In genomic region chr15:85044251-85044853, GRCh38 we compare ENCODE assay signal across 8 cellular contexts.
DNase-seq lines count a peak whose midpoint lies in the region; ATAC-seq and TF ChIP-seq lines count a peak whose summit lies in the region.

No MANE protein-coding gene starts in this region.

- H3K4me1 ChIP-seq in parathyroid adenoma, result no peaks in the 10 kb centered on the region

- DNase-seq in CMK (ENCODE audit: low read depth) (peak; percentile 38), NCI-H460 (ENCODE audit: extremely low read depth, low read depth) (peak; percentile 68), foreskin melanocyte (peak; percentile 64), NCI-H1048 (lab: John Stamatoyannopoulos, UW) (no peak)
- DNase-seq in activated T-cell treated with anti-CD3 and anti-CD28 coated beads, Interleukin-2, amount 50 U/mL, for 4 hours, result peak; percentile 35

- no peak overlapping the region for H2AFZ ChIP-seq in parathyroid adenoma

- H3K27ac ChIP-seq in parathyroid adenoma, result no peak overlapping the region

- no peaks in the 10 kb centered on the region for H3K36me3 Mint-ChIP-seq in activated T-cell treated with anti-CD3 and anti-CD28 coated beads, Interleukin-2, amount 50 U/mL, for 4 hours (ENCODE audit: insufficient read depth)

- ATAC-seq in GM19395 (IDR thresholded peaks at IDR 0.05; ENCODE audit: unreplicated experiment) (peak; percentile 65), HG03457 (IDR thresholded peaks at IDR 0.05; ENCODE audit: unreplicated experiment) (no peak)
- peak in 1 of 2 donors; percentile 48 for ATAC-seq in activated T-cell treated with anti-CD3 and anti-CD28 coated beads, Interleukin-2, amount 50 U/mL, for 4 hours

- H3K4me1 Mint-ChIP-seq in activated T-cell treated with anti-CD3 and anti-CD28 coated beads, Interleukin-2, amount 50 U/mL, for 4 hours (ENCODE audit: low read depth), result peaks cover 30% of the 10 kb centered on the region

- no peak overlapping the region for H3K4me3 Mint-ChIP-seq in activated T-cell treated with anti-CD3 and anti-CD28 coated beads, Interleukin-2, amount 50 U/mL, for 4 hours

- H3K27me3 Mint-ChIP-seq in activated T-cell treated with anti-CD3 and anti-CD28 coated beads, Interleukin-2, amount 50 U/mL, for 4 hours (ENCODE audit: low read depth), result no peaks in the 10 kb centered on the region

- H3K9ac ChIP-seq in parathyroid adenoma, result no peak overlapping the region

- H3K4me3 ChIP-seq in parathyroid adenoma (ENCODE audit: low read depth, low read length), result no peak overlapping the region

- peak; percentile 45 for TF ChIP-seq CTCF in parathyroid adenoma (IDR thresholded peaks at IDR 0.05)

- no peaks in the 10 kb centered on the region for H3K9me3 ChIP-seq in parathyroid adenoma (ENCODE audit: control insufficient read depth, low read length)

- no peaks in the 10 kb centered on the region for H3K36me3 ChIP-seq in parathyroid adenoma (ENCODE audit: control insufficient read depth, insufficient read depth, low read length)

- peaks cover 2% of the 10 kb centered on the region for H3K79me2 ChIP-seq in parathyroid adenoma

- no peak overlapping the region for H3K4me2 ChIP-seq in parathyroid adenoma (ENCODE audit: low read length)

- H3K9me3 Mint-ChIP-seq in activated T-cell treated with anti-CD3 and anti-CD28 coated beads, Interleukin-2, amount 50 U/mL, for 4 hours, result no peaks in the 10 kb centered on the region

- H3K27me3 ChIP-seq in parathyroid adenoma (ENCODE audit: control insufficient read depth, insufficient read depth, low read length), result no peaks in the 10 kb centered on the region
